1 cellular context compared by ENCODE assay signal in the genomic region with DNA sequence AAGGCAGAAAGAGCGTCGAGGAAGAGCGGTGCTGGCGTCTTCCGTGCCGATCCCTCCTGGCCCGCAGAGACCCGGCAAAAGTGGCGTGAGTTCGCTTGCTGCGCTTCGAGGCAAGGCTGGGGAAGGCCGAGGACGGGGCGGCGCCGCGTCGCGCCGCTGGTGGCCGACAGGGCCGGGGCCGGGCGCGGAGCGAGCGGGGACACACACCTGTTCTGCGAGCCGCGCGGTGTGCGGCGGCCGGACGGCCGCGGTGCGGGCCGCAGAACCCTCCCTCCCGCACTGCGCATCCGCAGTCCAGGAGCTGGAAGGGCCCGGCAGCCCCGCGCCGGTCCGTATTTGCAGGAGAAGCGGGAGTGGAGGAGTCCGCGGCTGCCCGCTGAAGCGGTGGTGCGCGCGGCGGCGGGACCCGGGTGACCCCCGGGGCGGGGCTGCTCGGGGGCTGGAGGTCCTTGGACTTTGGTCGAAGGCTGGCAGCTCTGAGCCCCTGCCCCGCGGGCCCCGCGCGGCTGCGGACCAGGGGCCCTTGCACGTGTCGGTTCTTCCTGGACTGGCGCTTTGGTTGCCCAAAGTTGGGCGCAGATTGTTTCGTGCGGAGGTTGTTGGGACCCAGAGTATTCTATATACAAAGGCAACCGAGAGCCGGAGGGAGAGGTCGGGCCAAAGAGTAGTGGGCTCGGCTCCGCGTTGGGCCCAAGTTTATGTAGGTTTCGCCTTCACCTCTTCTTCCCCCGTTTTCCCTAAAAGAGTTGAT.
TF ChIP-seq lines count a peak whose summit lies in the region.

No MANE protein-coding gene starts in this region.

TF ChIP-seq in GM12878, 131 proteins besides CTCF, POLR2A, EP300 and RAD21:
- TF ChIP-seq SUZ12 (IDR thresholded peaks at IDR 0.05; ENCODE audit: unreplicated experiment) (peak; percentile 27), SIX5 (IDR thresholded peaks at IDR 0.05; ENCODE audit: low read depth, low read length, severe bottlenecking) (no peak), ATF2 (IDR thresholded peaks at IDR 0.05; ENCODE audit: low read length) (no peak)
